ENCODE assay signal across 15 cellular contexts in genomic region chr1:174818951-174819350, GRCh38.
DNase-seq lines count a peak whose midpoint lies in the region; ATAC-seq and TF ChIP-seq lines count a peak whose summit lies in the region.
"Had no signal": no experiment of that assay in that cellular context is flagged by ENCODE, and none has a peak within 500 bp of the region (broad histone marks: within the 10 kb centered on the region; RNA-seq: fewer than 3 reads in every experiment).

No MANE protein-coding gene starts in this region.

- no peak overlapping the region for H3K4me3 Mint-ChIP-seq in central memory CD8-positive, alpha-beta T cell
- H3K4me3 Mint-ChIP-seq: activated CD8-positive, alpha-beta memory T cell treated with anti-CD3 and anti-CD28 coated beads, Interleukin-2, amount 10 ng/mL, durations not matched to agents 7 days and 5 days; activated naive CD4-positive, alpha-beta T cell treated with anti-CD3 and anti-CD28 coated beads, Interleukin-2, amount 50 U/mL, for 24 hours; B cell had no signal

- in situ Hi-C loops in HAP-1 (cut with MboI; ENCODE audit: low sequenced_read_pairs): no loop called here

- 75 to 87% (median 81%) methylated on average over 1 of the region's 1 CpG for WGBS in psoas muscle, 3 donors

- no peaks in the 10 kb centered on the region for H3K36me3 ChIP-seq in psoas muscle (ENCODE audit: insufficient read depth in 1 of 2, low read depth in 1 of 2)
- no peaks in the 10 kb centered on the region for H3K36me3 ChIP-seq in HAP-1 (replicated peaks)
- H3K36me3 ChIP-seq: heart right ventricle, pancreas, SJSA1 had no signal

- H3K27me3 ChIP-seq in psoas muscle (ENCODE audit: insufficient read depth in 3 of 3, low read length in 2 of 3) (no peaks in the 10 kb centered on the region), HAP-1 (ENCODE audit: low read depth) (no peaks in the 10 kb centered on the region)
- H3K27me3 ChIP-seq: heart right ventricle, pancreas, SJSA1 had no signal

- H3K4me3 ChIP-seq in psoas muscle (no peak overlapping the region), HAP-1 (no peak overlapping the region)
- H3K4me3 ChIP-seq: heart right ventricle, pancreas, SJSA1 had no signal

- TF ChIP-seq CTCF in psoas muscle (IDR thresholded peaks at IDR 0.05): no peak

- no peaks in the 10 kb centered on the region for H3K9me3 Mint-ChIP-seq in central memory CD8-positive, alpha-beta T cell

- intact Hi-C loops in psoas muscle (cut with DNase I): no loop called here

- H3K27me3 Mint-ChIP-seq in central memory CD8-positive, alpha-beta T cell: no peaks in the 10 kb centered on the region
- H3K27me3 Mint-ChIP-seq: activated CD8-positive, alpha-beta memory T cell treated with anti-CD3 and anti-CD28 coated beads, Interleukin-2, amount 10 ng/mL, durations not matched to agents 7 days and 5 days; activated naive CD4-positive, alpha-beta T cell treated with anti-CD3 and anti-CD28 coated beads, Interleukin-2, amount 50 U/mL, for 24 hours; B cell had no signal

- no peak overlapping the region for H3K27ac ChIP-seq in psoas muscle
- H3K27ac ChIP-seq: heart right ventricle, pancreas, SJSA1 had no signal

- ATAC-seq in central memory CD8-positive, alpha-beta T cell (replicated peaks; ENCODE audit: extremely low read depth, poor library complexity, severe bottlenecking): no peak
- no peak for ATAC-seq in psoas muscle
- ATAC-seq: activated CD8-positive, alpha-beta memory T cell treated with anti-CD3 and anti-CD28 coated beads, Interleukin-2, amount 10 ng/mL, durations not matched to agents 7 days and 5 days; pancreas had no signal

- peak; percentile 21 for DNase-seq in stimulated activated CD4-positive, alpha-beta T cell treated with anti-CD3 and anti-CD28 coated beads, Interleukin-1b, Interleukin-23, amount 100 ng/mL, for 48 hours
- no peak for DNase-seq in stimulated activated CD4-positive, alpha-beta T cell treated with anti-CD3 and anti-CD28 coated beads, Interleukin-2, amount 100 ng/mL, for 24 hours
- DNase-seq in NCI-H226 (peak; percentile 25), psoas muscle (no peak), hippocampal formation (lab: John Stamatoyannopoulos, UW) (no peak), HAP-1 (ENCODE audit: low spot score in 2 of 2) (no peak)
- DNase-seq in central memory CD8-positive, alpha-beta T cell (ENCODE audit: low spot score in 2 of 2): no peak
- DNase-seq in effector CD8-positive, alpha-beta T cell (lab: John Stamatoyannopoulos, UW): no peak
- DNase-seq: activated CD8-positive, alpha-beta memory T cell treated with anti-CD3 and anti-CD28 coated beads, Interleukin-2, amount 10 ng/mL, durations not matched to agents 7 days and 5 days; NCI-H2081; pancreas had no signal

- H3K36me3 Mint-ChIP-seq in central memory CD8-positive, alpha-beta T cell (ENCODE audit: insufficient read depth): peaks cover 2% of the 10 kb centered on the region

- peak overlapping the region; percentile 34 for H3K27ac Mint-ChIP-seq in central memory CD8-positive, alpha-beta T cell (ENCODE audit: low read depth)
- H3K27ac Mint-ChIP-seq: activated CD8-positive, alpha-beta memory T cell treated with anti-CD3 and anti-CD28 coated beads, Interleukin-2, amount 10 ng/mL, durations not matched to agents 7 days and 5 days; activated naive CD4-positive, alpha-beta T cell treated with anti-CD3 and anti-CD28 coated beads, Interleukin-2, amount 50 U/mL, for 24 hours; B cell had no signal

- H3K9me3 ChIP-seq in psoas muscle (no peaks in the 10 kb centered on the region), HAP-1 (no peaks in the 10 kb centered on the region)
- H3K9me3 ChIP-seq: heart right ventricle, pancreas, SJSA1 had no signal

- H3K4me1 Mint-ChIP-seq in central memory CD8-positive, alpha-beta T cell: peaks cover 27% of the 10 kb centered on the region

- H3K4me1 ChIP-seq in psoas muscle (no peaks in the 10 kb centered on the region), HAP-1 (no peaks in the 10 kb centered on the region)
- H3K4me1 ChIP-seq: pancreas had no signal

Comparison
In these comparisons a context has a peak if more than half of its experiments do, and no peak if none do; other contexts are left out.
1. DNase-seq: peak in stimulated activated CD4-positive, alpha-beta T cell treated with anti-CD3 and anti-CD28 coated beads, Interleukin-1b, Interleukin-23, amount 100 ng/mL, for 48 hours (single experiment) and NCI-H226 (single experiment); none in stimulated activated CD4-positive, alpha-beta T cell treated with anti-CD3 and anti-CD28 coated beads, Interleukin-2, amount 100 ng/mL, for 24 hours (0 of 2), central memory CD8-positive, alpha-beta T cell (0 of 2), psoas muscle (0 of 2), hippocampal formation (0 of 2), effector CD8-positive, alpha-beta T cell (single experiment) and HAP-1 (0 of 2).